1 cellular context compared by ENCODE assay signal in the genomic region with DNA sequence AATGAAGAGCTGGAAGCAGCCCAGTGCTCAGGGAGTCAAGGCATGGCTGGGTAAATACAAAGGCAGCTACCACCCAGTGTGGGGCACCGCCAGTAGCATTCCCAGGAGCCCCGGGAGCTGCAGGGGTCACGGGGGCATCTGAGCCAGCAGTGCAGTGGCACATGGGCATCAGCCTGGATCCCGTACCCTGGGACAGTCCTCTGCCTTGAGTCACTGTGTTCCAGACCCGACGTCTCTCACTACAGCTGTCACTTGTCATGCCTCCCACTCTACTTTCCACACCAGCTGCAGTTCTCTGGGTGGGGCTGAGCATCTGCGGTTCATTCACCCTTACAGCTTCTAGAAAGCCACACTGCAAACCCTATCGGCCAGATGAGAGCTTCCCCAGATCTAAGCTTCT.
TF ChIP-seq lines count a peak whose summit lies in the region.

No MANE protein-coding gene starts in this region.

TF ChIP-seq in SK-N-SH, 30 proteins besides CTCF, POLR2A, EP300 and RAD21 (continued from another document):
- TF ChIP-seq, protein P1, sequence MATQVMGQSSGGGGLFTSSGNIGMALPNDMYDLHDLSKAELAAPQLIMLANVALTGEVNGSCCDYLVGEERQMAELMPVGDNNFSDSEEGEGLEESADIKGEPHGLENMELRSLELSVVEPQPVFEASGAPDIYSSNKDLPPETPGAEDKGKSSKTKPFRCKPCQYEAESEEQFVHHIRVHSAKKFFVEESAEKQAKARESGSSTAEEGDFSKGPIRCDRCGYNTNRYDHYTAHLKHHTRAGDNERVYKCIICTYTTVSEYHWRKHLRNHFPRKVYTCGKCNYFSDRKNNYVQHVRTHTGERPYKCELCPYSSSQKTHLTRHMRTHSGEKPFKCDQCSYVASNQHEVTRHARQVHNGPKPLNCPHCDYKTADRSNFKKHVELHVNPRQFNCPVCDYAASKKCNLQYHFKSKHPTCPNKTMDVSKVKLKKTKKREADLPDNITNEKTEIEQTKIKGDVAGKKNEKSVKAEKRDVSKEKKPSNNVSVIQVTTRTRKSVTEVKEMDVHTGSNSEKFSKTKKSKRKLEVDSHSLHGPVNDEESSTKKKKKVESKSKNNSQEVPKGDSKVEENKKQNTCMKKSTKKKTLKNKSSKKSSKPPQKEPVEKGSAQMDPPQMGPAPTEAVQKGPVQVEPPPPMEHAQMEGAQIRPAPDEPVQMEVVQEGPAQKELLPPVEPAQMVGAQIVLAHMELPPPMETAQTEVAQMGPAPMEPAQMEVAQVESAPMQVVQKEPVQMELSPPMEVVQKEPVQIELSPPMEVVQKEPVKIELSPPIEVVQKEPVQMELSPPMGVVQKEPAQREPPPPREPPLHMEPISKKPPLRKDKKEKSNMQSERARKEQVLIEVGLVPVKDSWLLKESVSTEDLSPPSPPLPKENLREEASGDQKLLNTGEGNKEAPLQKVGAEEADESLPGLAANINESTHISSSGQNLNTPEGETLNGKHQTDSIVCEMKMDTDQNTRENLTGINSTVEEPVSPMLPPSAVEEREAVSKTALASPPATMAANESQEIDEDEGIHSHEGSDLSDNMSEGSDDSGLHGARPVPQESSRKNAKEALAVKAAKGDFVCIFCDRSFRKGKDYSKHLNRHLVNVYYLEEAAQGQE (IDR thresholded peaks at IDR 0.05; ENCODE audit: low read depth, low read length): no peak
- TF ChIP-seq EZH2phosphoT487 (IDR thresholded peaks at IDR 0.05; ENCODE audit: borderline replicate concordance, low read depth) (no peak), MEF2A (IDR thresholded peaks at IDR 0.05; ENCODE audit: borderline replicate concordance, low read depth) (no peak), JUND (IDR thresholded peaks at IDR 0.05) (no peak), TEAD4 (IDR thresholded peaks at IDR 0.05; ENCODE audit: borderline replicate concordance, insufficient read depth) (no peak), TCF12 (IDR thresholded peaks at IDR 0.05) (no peak), SIN3A (IDR thresholded peaks at IDR 0.05; ENCODE audit: borderline replicate concordance, low read depth, low read length) (no peak), NRF1 (IDR thresholded peaks at IDR 0.05; ENCODE audit: low read depth, low read length) (no peak), GATA2 (CRISPR knock-in tag; IDR thresholded peaks at IDR 0.05) (no peak), SMC3 (IDR thresholded peaks at IDR 0.05; ENCODE audit: low read depth, low read length) (no peak), FOXJ3 (CRISPR knock-in tag; IDR thresholded peaks at IDR 0.05) (no peak)
